14 cellular contexts compared by ENCODE assay signal in the genomic region with DNA sequence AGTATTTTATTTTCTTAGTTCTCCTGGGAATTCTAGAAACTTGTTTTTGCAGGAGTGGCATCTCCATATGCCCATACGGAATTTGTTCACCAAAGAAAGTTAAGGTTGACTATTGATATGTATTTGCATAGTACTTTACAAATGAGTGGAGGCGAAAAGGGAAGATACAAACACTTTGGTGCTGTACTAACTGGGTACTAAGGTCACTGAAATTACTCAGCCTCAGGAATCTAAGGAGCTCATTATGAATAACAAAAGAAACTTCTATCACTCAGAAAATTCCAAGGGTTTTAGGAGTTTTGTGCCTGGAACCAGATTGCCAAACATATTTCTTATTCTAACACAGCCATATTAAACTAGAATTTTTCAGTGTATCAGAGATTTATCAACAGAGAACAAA. TPM values are rescaled to one million over a fixed set of nuclear protein-coding genes. Genes with fewer than 3 reads are reported as not detected.
DNase-seq lines count a peak whose midpoint lies in the region; ATAC-seq, FAIRE-seq and TF ChIP-seq lines count a peak whose summit lies in the region.
"Had no signal": no experiment of that assay in that cellular context is flagged by ENCODE, and none has a peak within 500 bp of the region (broad histone marks: within the 10 kb centered on the region; RNA-seq: fewer than 3 reads in every experiment).

No MANE protein-coding gene starts in this region.

- no peak for TF ChIP-seq CTCF in astrocyte (IDR thresholded peaks at IDR 0.05; ENCODE audit: insufficient read depth, low read depth, low read length)
- TF ChIP-seq CTCF in mesothelial cell of epicardium (IDR thresholded peaks at IDR 0.05; ENCODE audit: unreplicated experiment): no peak

- H3K79me2 ChIP-seq in astrocyte (ENCODE audit: insufficient read depth, low read length): no peaks in the 10 kb centered on the region

- peak; percentile 23 for FAIRE-seq in astrocyte (lab: Jason Lieb, UNC)
- FAIRE-seq: RCC 7860 had no signal

- peak; percentile 64 for ATAC-seq in GM18870 (IDR thresholded peaks at IDR 0.05; ENCODE audit: unreplicated experiment)
- ATAC-seq in HG02852 (IDR thresholded peaks at IDR 0.05; ENCODE audit: unreplicated experiment): peak; percentile 53
- no peak for ATAC-seq in naive thymus-derived CD4-positive, alpha-beta T cell

- H3K27ac ChIP-seq in astrocyte (ENCODE audit: low read depth, low read length): no peak overlapping the region
- H3K27ac ChIP-seq in naive thymus-derived CD4-positive, alpha-beta T cell (ENCODE audit: low read depth, low read length): no peak overlapping the region
- no peak overlapping the region for H3K27ac ChIP-seq in CD8-positive, alpha-beta memory T cell (ENCODE audit: low read depth, low read length)
- H3K27ac ChIP-seq: spleen had no signal

- no peaks in the 10 kb centered on the region for H4K20me1 ChIP-seq in astrocyte (ENCODE audit: insufficient read depth, low read length)

- no peak overlapping the region for H3K9ac ChIP-seq in astrocyte (ENCODE audit: low read length)

- H3K9me3 ChIP-seq in astrocyte (ENCODE audit: insufficient read depth, low read depth, low read length): no peaks in the 10 kb centered on the region
- no peaks in the 10 kb centered on the region for H3K9me3 ChIP-seq in naive thymus-derived CD4-positive, alpha-beta T cell (ENCODE audit: control insufficient read depth in 2 of 3, low read length in 3 of 3)
- no peaks in the 10 kb centered on the region for H3K9me3 ChIP-seq in CD8-positive, alpha-beta memory T cell (ENCODE audit: low read length)
- H3K9me3 ChIP-seq: spleen had no signal

- CTCF ChIA-PET in naive thymus-derived CD4-positive, alpha-beta T cell (lab: Charles Lee): interaction anchor here (1.1 to 2.5 kb wide), 3 partner anchors 11 to 105 kb away, joined by 3 to 52 read pairs (median 3); no protein-coding TSS in a partner anchor
- CTCF ChIA-PET in CD8-positive, alpha-beta memory T cell (lab: Charles Lee): interaction anchor here (0.9 to 2.5 kb wide), 2 partner anchors 13 to 103 kb away, joined by 3 to 21 read pairs; no protein-coding TSS in a partner anchor

- intact Hi-C loops in naive thymus-derived CD4-positive, alpha-beta T cell (cut with micrococcal nuclease): loop anchor here (1.0 to 5.0 kb wide), 7 partner anchors 103 to 1609 kb away; no protein-coding TSS in a partner anchor

- peaks cover 33% of the 10 kb centered on the region for H3K4me1 Mint-ChIP-seq in astrocyte (ENCODE audit: low read depth, unreplicated experiment)
- H3K4me1 Mint-ChIP-seq in mesothelial cell of epicardium: peaks cover 4% of the 10 kb centered on the region
- peaks cover 0 to 8% (median 0%) of the 10 kb centered on the region in 7 donors for H3K4me1 Mint-ChIP-seq in naive thymus-derived CD4-positive, alpha-beta T cell
- H3K4me1 Mint-ChIP-seq in CD8-positive, alpha-beta memory T cell: peaks cover 0 to 4% (median 0%) of the 10 kb centered on the region in 3 donors

- H2AFZ ChIP-seq in astrocyte (ENCODE audit: low read depth, low read length): no peak overlapping the region

- H3K4me3 ChIP-seq in astrocyte (ENCODE audit: insufficient read depth, low read depth, low read length): no peak overlapping the region
- H3K4me3 ChIP-seq in naive thymus-derived CD4-positive, alpha-beta T cell (ENCODE audit: low read length): no peak overlapping the region
- no peak overlapping the region for H3K4me3 ChIP-seq in CD8-positive, alpha-beta memory T cell (ENCODE audit: low read length)

- H3K36me3 ChIP-seq in astrocyte (ENCODE audit: insufficient read depth, low read length): no peaks in the 10 kb centered on the region
- H3K36me3 ChIP-seq in naive thymus-derived CD4-positive, alpha-beta T cell (ENCODE audit: control insufficient read depth in 2 of 3, insufficient read depth in 3 of 3, low read length in 3 of 3): no peaks in the 10 kb centered on the region
- H3K36me3 ChIP-seq in CD8-positive, alpha-beta memory T cell (ENCODE audit: insufficient read depth, low read length): no peaks in the 10 kb centered on the region
- H3K36me3 ChIP-seq: spleen had no signal

- POLR2A ChIA-PET in naive thymus-derived CD4-positive, alpha-beta T cell (lab: Charles Lee): no interaction called here
- POLR2A ChIA-PET in CD8-positive, alpha-beta memory T cell (lab: Charles Lee): no interaction called here

- DNase-seq in astrocyte (ENCODE audit: low read depth): peak; percentile 31
- DNase-seq in mesothelial cell of epicardium (ENCODE audit: low spot score in 2 of 2, unreplicated experiment in 2 of 2): no peak
- DNase-seq in naive thymus-derived CD4-positive, alpha-beta T cell: no peak
- no peak for DNase-seq in NCI-H69 (lab: John Stamatoyannopoulos, UW)
- DNase-seq in foreskin melanocyte: no peak
- DNase-seq in CD8-positive, alpha-beta memory T cell: no peak
- DNase-seq: activated CD8-positive, alpha-beta memory T cell treated with anti-CD3 and anti-CD28 coated beads, Interleukin-2, amount 50 U/mL, for 48 hours; immature natural killer cell; Kasumi-1; NCI-H2171 treated with DMSO at 0.1 percent for 48 hours; spleen had no signal

- H3K9me3 Mint-ChIP-seq in astrocyte (ENCODE audit: unreplicated experiment) (peaks cover 2% of the 10 kb centered on the region), mesothelial cell of epicardium (peaks cover 4% of the 10 kb centered on the region)
- no peaks in the 10 kb centered on the region for H3K9me3 Mint-ChIP-seq in naive thymus-derived CD4-positive, alpha-beta T cell
- no peaks in the 10 kb centered on the region for H3K9me3 Mint-ChIP-seq in CD8-positive, alpha-beta memory T cell
- H3K9me3 Mint-ChIP-seq: immature natural killer cell had no signal

- H3K36me3 Mint-ChIP-seq in astrocyte (ENCODE audit: low read depth, unreplicated experiment) (peaks cover 2% of the 10 kb centered on the region), mesothelial cell of epicardium (no peaks in the 10 kb centered on the region)
- H3K36me3 Mint-ChIP-seq in naive thymus-derived CD4-positive, alpha-beta T cell: no peaks in the 10 kb centered on the region
- H3K36me3 Mint-ChIP-seq in CD8-positive, alpha-beta memory T cell: no peaks in the 10 kb centered on the region
- H3K36me3 Mint-ChIP-seq: immature natural killer cell had no signal

- peaks cover 8% of the 10 kb centered on the region for H3K4me1 ChIP-seq in astrocyte (ENCODE audit: insufficient read depth, low read length)
- no peaks in the 10 kb centered on the region for H3K4me1 ChIP-seq in naive thymus-derived CD4-positive, alpha-beta T cell (ENCODE audit: control insufficient read depth in 2 of 2, insufficient read depth in 2 of 2, low read length in 2 of 2)
- no peaks in the 10 kb centered on the region for H3K4me1 ChIP-seq in CD8-positive, alpha-beta memory T cell (ENCODE audit: insufficient read depth, low read length)

- H3K27ac Mint-ChIP-seq in astrocyte (ENCODE audit: unreplicated experiment) (peak overlapping the region; percentile 96), mesothelial cell of epicardium (no peak overlapping the region)
- H3K27ac Mint-ChIP-seq in naive thymus-derived CD4-positive, alpha-beta T cell: no peak overlapping the region
- no peak overlapping the region for H3K27ac Mint-ChIP-seq in CD8-positive, alpha-beta memory T cell

- peak overlapping the region; percentile 76 for H3K4me2 ChIP-seq in astrocyte (ENCODE audit: low read length)

- no peaks in the 10 kb centered on the region for H3K27me3 ChIP-seq in astrocyte (ENCODE audit: insufficient read depth, low read length)
- no peaks in the 10 kb centered on the region for H3K27me3 ChIP-seq in naive thymus-derived CD4-positive, alpha-beta T cell (ENCODE audit: control insufficient read depth in 2 of 2, insufficient read depth in 2 of 2, low read length in 2 of 2)
- H3K27me3 ChIP-seq in CD8-positive, alpha-beta memory T cell (ENCODE audit: insufficient read depth, low read length, poor library complexity, severe bottlenecking): no peaks in the 10 kb centered on the region

- H3K27me3 Mint-ChIP-seq in astrocyte (ENCODE audit: low read depth, unreplicated experiment) (no peaks in the 10 kb centered on the region), mesothelial cell of epicardium (ENCODE audit: low read depth) (no peaks in the 10 kb centered on the region)
- peaks cover 0 to 16% (median 13%) of the 10 kb centered on the region in 5 donors for H3K27me3 Mint-ChIP-seq in naive thymus-derived CD4-positive, alpha-beta T cell
- peaks cover 7 to 20% of the 10 kb centered on the region in 2 donors for H3K27me3 Mint-ChIP-seq in CD8-positive, alpha-beta memory T cell

- H3K4me3 Mint-ChIP-seq in astrocyte (ENCODE audit: unreplicated experiment) (peak overlapping the region; percentile 78), mesothelial cell of epicardium (peak overlapping the region; percentile 18)
- no peak overlapping the region for H3K4me3 Mint-ChIP-seq in naive thymus-derived CD4-positive, alpha-beta T cell
- no peak overlapping the region for H3K4me3 Mint-ChIP-seq in CD8-positive, alpha-beta memory T cell

RNA-seq across cellular contexts. Expression of a gene that starts 27.4 kb away (rescaled TPM):
- total RNA-seq in astrocyte: 0.22 and 0.27 TPM in 2 replicates
- not detected in 3 replicates for total RNA-seq in mesothelial cell of epicardium
- total RNA-seq in naive thymus-derived CD4-positive, alpha-beta T cell: not detected
- not detected for polyA plus RNA-seq in naive thymus-derived CD4-positive, alpha-beta T cell
- total RNA-seq in CD8-positive, alpha-beta memory T cell: not detected
- not detected for polyA plus RNA-seq in CD8-positive, alpha-beta memory T cell
- total RNA-seq: spleen had no signal
- polyA plus RNA-seq: immature natural killer cell had no signal

Comparison
In these comparisons a context has a peak if more than half of its experiments do, and no peak if none do; other contexts are left out.
1. H3K4me3 Mint-ChIP-seq: peak in astrocyte (single experiment) and mesothelial cell of epicardium (single experiment); none in naive thymus-derived CD4-positive, alpha-beta T cell (0 of 10) and CD8-positive, alpha-beta memory T cell (0 of 7).